Comparison of ENCODE assay signal across 14 cellular contexts in genomic region chr5:146671561-146671960, GRCh38.
DNase-seq lines count a peak whose midpoint lies in the region; ATAC-seq and TF ChIP-seq lines count a peak whose summit lies in the region.
"Had no signal": no experiment of that assay in that cellular context is flagged by ENCODE, and none has a peak within 500 bp of the region (broad histone marks: within the 10 kb centered on the region; RNA-seq: fewer than 3 reads in every experiment).

No MANE protein-coding gene starts in this region.

- no peak for TF ChIP-seq EP300 in esophagus muscularis mucosa (IDR thresholded peaks at IDR 0.05)

- peaks cover 0 to 6% (median 0%) of the 10 kb centered on the region in 4 donors for H3K27me3 ChIP-seq in esophagus muscularis mucosa
- H3K27me3 ChIP-seq in neural progenitor cell = no peaks in the 10 kb centered on the region
- no peaks in the 10 kb centered on the region for H3K27me3 ChIP-seq in body of pancreas
- H3K27me3 ChIP-seq: BLaER1 had no signal

- TF ChIP-seq CTCF in esophagus muscularis mucosa (IDR thresholded peaks at IDR 0.05) = no peak
- no peak for TF ChIP-seq CTCF in neural progenitor cell (IDR thresholded peaks at IDR 0.05)
- no peak for TF ChIP-seq CTCF in body of pancreas (IDR thresholded peaks at IDR 0.05)

- 63% methylated on average over 3 of the region's 3 CpGs for WGBS in esophagus muscularis mucosa
- 21 to 29% methylated on average over 3 of the region's 3 CpGs for WGBS in body of pancreas, 2 donors

- H3K9me3 ChIP-seq in esophagus muscularis mucosa (no peaks in the 10 kb centered on the region), neural progenitor cell (ENCODE audit: low read depth) (no peaks in the 10 kb centered on the region), body of pancreas (no peaks in the 10 kb centered on the region)
- H3K9me3 ChIP-seq: BLaER1, Caco-2 had no signal

- H3K27ac ChIP-seq in angular gyrus (ENCODE audit: low read depth, low read length) = peak overlapping the region; percentile 44
- no peak overlapping the region for H3K27ac ChIP-seq in esophagus muscularis mucosa (replicated peaks in 1 of 4)
- H3K27ac ChIP-seq in neural progenitor cell = peak overlapping the region; percentile 4
- H3K27ac ChIP-seq in body of pancreas = peak overlapping the region in 1 of 4 donors; percentile 19
- H3K27ac ChIP-seq: 22Rv1, BLaER1 had no signal

- peak overlapping the region; percentile 47 for H3K4me2 ChIP-seq in neural progenitor cell
- H3K4me2 ChIP-seq: BLaER1 had no signal

- peak overlapping the region; percentile 17 for H3K27ac Mint-ChIP-seq in neural progenitor cell

- intact Hi-C loops in esophagus muscularis mucosa (cut with DNase I) (no loop called here), body of pancreas (cut with DNase I) (no loop called here)

- no peaks in the 10 kb centered on the region for H3K36me3 ChIP-seq in esophagus muscularis mucosa
- no peaks in the 10 kb centered on the region for H3K36me3 ChIP-seq in neural progenitor cell
- no peaks in the 10 kb centered on the region for H3K36me3 ChIP-seq in body of pancreas (replicated peaks in 1 of 2; ENCODE audit: insufficient read depth in 1 of 2, low read depth in 2 of 2)
- H3K36me3 ChIP-seq: BLaER1 had no signal

- no peak overlapping the region for H2AFZ ChIP-seq in neural progenitor cell (replicated peaks)

- DNase-seq in NCI-H524 (lab: John Stamatoyannopoulos, UW) (peak; percentile 24 to 27), NCI-H524 treated with DMSO at 0.1 percent for 48 hours (lab: John Stamatoyannopoulos, UW) (no peak), esophagus muscularis mucosa (ENCODE audit: extremely low spot score) (peak; percentile 78), neural progenitor cell (ENCODE audit: low spot score) (no peak), body of pancreas (no peak)
- no peak for DNase-seq in activated T-cell treated with anti-CD3 and anti-CD28 coated beads, Interleukin-2, amount 50 U/mL, for 4 hours
- DNase-seq: AML-193; Caco-2; CD8-positive, alpha-beta memory T cell; GF-D8 had no signal

- H3K36me3 Mint-ChIP-seq in neural progenitor cell = no peaks in the 10 kb centered on the region
- H3K36me3 Mint-ChIP-seq in activated T-cell treated with anti-CD3 and anti-CD28 coated beads, Interleukin-2, amount 50 U/mL, for 4 hours (ENCODE audit: insufficient read depth) = no peaks in the 10 kb centered on the region

- ATAC-seq in HG02970 (IDR thresholded peaks at IDR 0.05; ENCODE audit: low FRiP score, unreplicated experiment) (no peak), body of pancreas (no peak)
- ATAC-seq in activated T-cell treated with anti-CD3 and anti-CD28 coated beads, Interleukin-2, amount 50 U/mL, for 4 hours = no peak

- TF ChIP-seq POLR2A in esophagus muscularis mucosa (IDR thresholded peaks at IDR 0.05; ENCODE audit: low read depth) = no peak
- no peak for TF ChIP-seq POLR2A in body of pancreas (IDR thresholded peaks at IDR 0.05)

- H3K9me3 Mint-ChIP-seq in neural progenitor cell = no peaks in the 10 kb centered on the region
- no peaks in the 10 kb centered on the region for H3K9me3 Mint-ChIP-seq in activated T-cell treated with anti-CD3 and anti-CD28 coated beads, Interleukin-2, amount 50 U/mL, for 4 hours
- H3K9me3 Mint-ChIP-seq: CD8-positive, alpha-beta memory T cell had no signal

- no peaks in the 10 kb centered on the region for H3K79me2 ChIP-seq in neural progenitor cell (ENCODE audit: low read depth)

- no peaks in the 10 kb centered on the region for H3K27me3 Mint-ChIP-seq in neural progenitor cell (ENCODE audit: insufficient read depth, low read depth)
- H3K27me3 Mint-ChIP-seq in activated T-cell treated with anti-CD3 and anti-CD28 coated beads, Interleukin-2, amount 50 U/mL, for 4 hours (ENCODE audit: low read depth) = peaks cover 3% of the 10 kb centered on the region
- H3K27me3 Mint-ChIP-seq: CD8-positive, alpha-beta memory T cell had no signal

- no peak overlapping the region for H3K4me3 Mint-ChIP-seq in neural progenitor cell
- H3K4me3 Mint-ChIP-seq in activated T-cell treated with anti-CD3 and anti-CD28 coated beads, Interleukin-2, amount 50 U/mL, for 4 hours = no peak overlapping the region
- H3K4me3 Mint-ChIP-seq: CD8-positive, alpha-beta memory T cell had no signal

- peaks cover 21% of the 10 kb centered on the region for H3K4me1 Mint-ChIP-seq in neural progenitor cell
- H3K4me1 Mint-ChIP-seq in activated T-cell treated with anti-CD3 and anti-CD28 coated beads, Interleukin-2, amount 50 U/mL, for 4 hours (ENCODE audit: low read depth) = no peaks in the 10 kb centered on the region
- H3K4me1 Mint-ChIP-seq: CD8-positive, alpha-beta memory T cell had no signal

- peaks cover 9% of the 10 kb centered on the region for H3F3A ChIP-seq in neural progenitor cell (ENCODE audit: low read depth)

- H3K9ac ChIP-seq in neural progenitor cell = no peak overlapping the region
- H3K9ac ChIP-seq: BLaER1 had no signal

- H3K4me1 ChIP-seq in esophagus muscularis mucosa (peaks cover 0 to 3% (median 0%) of the 10 kb centered on the region in 4 donors), neural progenitor cell (peaks cover 18% of the 10 kb centered on the region), body of pancreas (no peaks in the 10 kb centered on the region)
- H3K4me1 ChIP-seq: Caco-2 had no signal

- H3K4me3 ChIP-seq in esophagus muscularis mucosa = no peak overlapping the region
- no peak overlapping the region for H3K4me3 ChIP-seq in neural progenitor cell
- no peak overlapping the region for H3K4me3 ChIP-seq in body of pancreas
- H3K4me3 ChIP-seq: BLaER1 had no signal

- H4K20me1 ChIP-seq in neural progenitor cell (ENCODE audit: low read depth) = no peaks in the 10 kb centered on the region
- H4K20me1 ChIP-seq: BLaER1 had no signal

Comparison
In these comparisons a context has a peak if more than half of its experiments do, and no peak if none do; other contexts are left out.
1. DNase-seq: peak in NCI-H524 (2 of 2) and esophagus muscularis mucosa (single experiment); none in NCI-H524 treated with DMSO at 0.1 percent for 48 hours (single experiment), neural progenitor cell (single experiment), body of pancreas (0 of 4) and activated T-cell treated with anti-CD3 and anti-CD28 coated beads, Interleukin-2, amount 50 U/mL, for 4 hours (single experiment).
2. H3K27ac ChIP-seq: peak in angular gyrus (single experiment) and neural progenitor cell (single experiment); none in esophagus muscularis mucosa (0 of 4).